8 cellular contexts compared by ENCODE assay signal in the genomic region with DNA sequence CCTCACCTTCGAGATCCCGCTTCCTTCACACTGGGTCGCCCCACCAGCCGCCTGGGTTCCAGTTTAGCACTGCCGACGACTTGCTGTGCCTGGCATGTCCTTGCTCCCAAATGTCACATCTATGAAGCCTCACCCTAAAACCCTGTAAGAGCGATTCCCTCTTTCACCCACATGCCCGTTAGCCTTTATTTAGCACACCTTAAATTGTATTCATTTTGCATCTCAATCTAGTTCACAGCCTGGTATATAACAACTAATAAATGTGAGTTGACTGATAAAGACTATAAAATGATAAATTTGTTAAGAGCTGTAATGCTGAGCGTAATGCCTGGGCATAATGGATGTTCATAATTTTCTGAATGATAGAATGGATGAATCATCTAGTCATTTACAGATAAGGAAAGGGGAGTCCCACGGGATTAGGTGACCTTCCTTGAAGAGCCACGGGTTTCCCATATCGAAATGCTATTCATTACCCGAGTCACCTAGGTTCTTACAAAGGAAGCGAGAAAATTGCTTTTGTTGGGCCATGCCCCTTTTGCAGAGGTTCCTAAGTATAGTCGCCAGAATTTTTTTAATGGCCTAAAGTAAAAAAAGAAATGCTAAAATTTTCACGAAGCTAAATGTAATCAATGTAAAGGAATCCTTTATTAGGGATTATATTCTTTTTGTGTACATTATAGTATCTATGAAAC. TPM values are rescaled to one million over a fixed set of nuclear protein-coding genes. Genes with fewer than 3 reads are reported as not detected.
A peak's percentile ranks its signal among the peaks of the same experiment; 100 is the strongest.
DNase-seq lines count a peak whose midpoint lies in the region; ATAC-seq, FAIRE-seq and TF ChIP-seq lines count a peak whose summit lies in the region.

No MANE protein-coding gene starts in this region.

- peaks cover 26% of the 10 kb centered on the region for H3K79me2 ChIP-seq in DOHH2 (ENCODE audit: control insufficient read depth, low read length)

- ATAC-seq in naive B cell (ENCODE audit: low read depth in 2 of 2) (no peak), GM21825 (IDR thresholded peaks at IDR 0.05; ENCODE audit: unreplicated experiment) (no peak)

- H3K4me2 ChIP-seq in DOHH2 (ENCODE audit: low read length) = peak overlapping the region; percentile 99

- TF ChIP-seq POLR2A in NB4 (IDR thresholded peaks at IDR 0.05; ENCODE audit: extremely low read depth, insufficient read length) = no peak

- H3K27me3 Mint-ChIP-seq in naive B cell = no peaks in the 10 kb centered on the region

- no peak for FAIRE-seq in bronchial epithelial cell (lab: Jason Lieb, UNC)

- H3K9me2 ChIP-seq in DOHH2 (replicated peaks; ENCODE audit: control insufficient read depth, low read length) = no peaks in the 10 kb centered on the region

- peaks cover 9% of the 10 kb centered on the region for H3F3A ChIP-seq in DOHH2 (ENCODE audit: control insufficient read depth, insufficient read depth)

- no peaks in the 10 kb centered on the region for H4K20me1 ChIP-seq in DOHH2 (ENCODE audit: control insufficient read depth, insufficient read depth, low read depth, low read length)

- peaks cover 36% of the 10 kb centered on the region for H3K4me1 ChIP-seq in DOHH2 (ENCODE audit: control insufficient read depth, low read length)

- peak overlapping the region; percentile 99 for H3K27ac ChIP-seq in DOHH2 (ENCODE audit: low read depth, low read length)

- H3K27me3 ChIP-seq in DOHH2 (ENCODE audit: control insufficient read depth, low read length) (no peaks in the 10 kb centered on the region), bronchial epithelial cell (ENCODE audit: control insufficient read depth, insufficient read depth, low read length) (no peaks in the 10 kb centered on the region)

- no peaks in the 10 kb centered on the region for H3K9me3 ChIP-seq in DOHH2 (ENCODE audit: control insufficient read depth, insufficient read depth, low read length)

- DNase-seq in NB4 (ENCODE audit: low read depth) (peak; percentile 58), bronchial epithelial cell (ENCODE audit: low read depth) (no peak), naive B cell (peak; percentile 20), epidermal melanocyte (ENCODE audit: insufficient read length, low spot score) (no peak), amygdala (lab: John Stamatoyannopoulos, UW) (no peak)
- DNase-seq in activated CD4-positive, alpha-beta T cell treated with anti-CD3 and anti-CD28 coated beads for 4 hours = no peak

- H3K4me3 ChIP-seq in DOHH2 (ENCODE audit: low read length) (peak overlapping the region; percentile 92), NB4 (ENCODE audit: low read depth, low read length) (peak overlapping the region; percentile 71), bronchial epithelial cell (ENCODE audit: low read depth, low read length) (peak overlapping the region; percentile 38)

- H3K4me1 Mint-ChIP-seq in naive B cell = peaks cover 7 to 32% (median 17%) of the 10 kb centered on the region in 3 donors

- H3K27ac Mint-ChIP-seq in naive B cell = peak overlapping the region; percentile 98 to 99 (median 99)

- no peaks in the 10 kb centered on the region for H3K9me3 Mint-ChIP-seq in naive B cell

- peaks cover 5 to 9% of the 10 kb centered on the region in 2 donors for H3K36me3 Mint-ChIP-seq in naive B cell

- TF ChIP-seq CTCF in DOHH2 (IDR thresholded peaks at IDR 0.05; ENCODE audit: low read depth, low read length, poor library complexity, severe bottlenecking) = no peak
- TF ChIP-seq CTCF in NB4 (IDR thresholded peaks at IDR 0.05; ENCODE audit: low read depth, low read length) = no peak
- TF ChIP-seq CTCF in bronchial epithelial cell (IDR thresholded peaks at IDR 0.05; ENCODE audit: insufficient read depth, low read length, severe bottlenecking) = no peak

- H3K4me3 Mint-ChIP-seq in naive B cell = peak overlapping the region; percentile 93 to 98 (median 97)

- H3K36me3 ChIP-seq in DOHH2 (ENCODE audit: control insufficient read depth, low read length) (peaks cover 10% of the 10 kb centered on the region), bronchial epithelial cell (ENCODE audit: control insufficient read depth, insufficient read depth, low read length) (no peaks in the 10 kb centered on the region)

RNA-seq across cellular contexts. Expression of gene AP1S2, which starts 1.1 kb away (rescaled TPM):
- 12.8 and 16.3 TPM in 2 replicates for total RNA-seq in bronchial epithelial cell
- 100 to 1,000 TPM in 2 of 6 donors, 10 to 100 TPM in 4; 78.8 to 122 (median 96.5) TPM for polyA plus RNA-seq in naive B cell (ENCODE audit: low read depth in 6 of 6)

Comparison
In these comparisons a context has a peak if more than half of its experiments do, and no peak if none do; other contexts are left out.
1. H3K4me3 ChIP-seq: peak in every context shown above with its lines; median percentile 92 in DOHH2; 71 in NB4; 38 in bronchial epithelial cell.
2. DNase-seq: peak in NB4 (single experiment) and naive B cell (single experiment); none in bronchial epithelial cell (single experiment), epidermal melanocyte (single experiment), amygdala (0 of 56) and activated CD4-positive, alpha-beta T cell treated with anti-CD3 and anti-CD28 coated beads for 4 hours (0 of 2).